In genomic region chr7:113996405-113996804, GRCh38 we compare ENCODE assay signal across 19 cellular contexts.
DNase-seq lines count a peak whose midpoint lies in the region; ATAC-seq, FAIRE-seq and TF ChIP-seq lines count a peak whose summit lies in the region.
"Had no signal": no experiment of that assay in that cellular context is flagged by ENCODE, and none has a peak within 500 bp of the region (broad histone marks: within the 10 kb centered on the region; RNA-seq: fewer than 3 reads in every experiment).

No MANE protein-coding gene starts in this region.

- H3K27me3 ChIP-seq in prostate gland (replicated peaks; ENCODE audit: insufficient read depth) = no peaks in the 10 kb centered on the region

- no peak overlapping the region for H3K4me3 Mint-ChIP-seq in MCF 10A (ENCODE audit: unreplicated experiment)

- H3K9ac ChIP-seq in kidney (ENCODE audit: low read length in 2 of 2) = no peak overlapping the region
- H3K9ac ChIP-seq: SK-N-SH had no signal

- no peaks in the 10 kb centered on the region for H3K36me3 Mint-ChIP-seq in MCF 10A (ENCODE audit: insufficient read depth, unreplicated experiment)

- H3K4me3 ChIP-seq in kidney (ENCODE audit: low read length in 2 of 2) (no peak overlapping the region), prostate gland (no peak overlapping the region)
- H3K4me3 ChIP-seq: K562, PC-9 had no signal

- no TSS peak for BruUV-seq in MCF 10A (replicated peaks; lab: Mats Ljungman, UMichigan)

- POLR2A ChIA-PET in MCF 10A (lab: Yijun Ruan, JAX) = no interaction called here

- 87% methylated on average over 4 of the region's 4 CpGs for WGBS in prostate gland

- CTCF ChIA-PET in MCF 10A (lab: Yijun Ruan, JAX) = no interaction called here

- H3K36me3 ChIP-seq in kidney (ENCODE audit: control insufficient read depth in 1 of 2, insufficient read depth in 2 of 2, low read length in 2 of 2) (no peaks in the 10 kb centered on the region), prostate gland (no peaks in the 10 kb centered on the region)

- H3K4me1 ChIP-seq in kidney (ENCODE audit: control insufficient read depth in 1 of 2, insufficient read depth in 1 of 2, low read depth in 1 of 2, low read length in 2 of 2) (no peaks in the 10 kb centered on the region), prostate gland (replicated peaks) (no peaks in the 10 kb centered on the region)

- H3K27ac ChIP-seq in kidney (ENCODE audit: low read depth in 2 of 2, low read length in 2 of 2) (no peak overlapping the region), prostate gland (no peak overlapping the region)
- H3K27ac ChIP-seq: PC-9 had no signal

- DNase-seq in M059J (ENCODE audit: low read depth) = peak; percentile 10
- no peak for DNase-seq in kidney
- no peak for DNase-seq in MCF 10A (ENCODE audit: unreplicated experiment)
- DNase-seq in prostate gland (ENCODE audit: low spot score) = no peak
- DNase-seq in pons (ENCODE audit: low spot score) = no peak
- DNase-seq: 8988T, C1 segment of cervical spinal cord, NCI-H1092 treated with DMSO at 0.1 percent for 48 hours, NCI-H1694, NCI-H774, PC-9, SK-N-SH had no signal

- H3K27ac Mint-ChIP-seq in MCF 10A (ENCODE audit: low read depth, unreplicated experiment) = no peak overlapping the region

- H3K4me1 Mint-ChIP-seq in MCF 10A (ENCODE audit: insufficient read depth, unreplicated experiment) = no peaks in the 10 kb centered on the region

- intact Hi-C loops in kidney (cut with DNase I) (no loop called here), MCF 10A (cut with micrococcal nuclease) (no loop called here), prostate gland (cut with DNase I) (no loop called here)

- H3K9me3 Mint-ChIP-seq in MCF 10A (ENCODE audit: unreplicated experiment) = peaks cover 11% of the 10 kb centered on the region

- peaks cover 26% of the 10 kb centered on the region for H3K27me3 Mint-ChIP-seq in MCF 10A (ENCODE audit: insufficient read depth, unreplicated experiment)

- no peak for TF ChIP-seq CTCF in kidney (IDR thresholded peaks at IDR 0.05; ENCODE audit: borderline replicate concordance, extremely low read depth, insufficient read depth)
- no peak for TF ChIP-seq CTCF in MCF 10A (IDR thresholded peaks at IDR 0.05; ENCODE audit: unreplicated experiment)
- no peak for TF ChIP-seq CTCF in prostate gland (IDR thresholded peaks at IDR 0.05)

- no peak for TF ChIP-seq POLR2A in prostate gland (IDR thresholded peaks at IDR 0.05)

- peak; percentile 90 for FAIRE-seq in A204.1 (lab: Jason Lieb, UNC)
- FAIRE-seq in colon (lab: Jason Lieb, UNC) = peak; percentile 99
- peak; percentile 99 for FAIRE-seq in kidney (lab: Jason Lieb, UNC)
- FAIRE-seq: GM12891, K562 had no signal

- H3K9me3 ChIP-seq in kidney (ENCODE audit: control insufficient read depth in 1 of 2, low read length in 2 of 2) = no peaks in the 10 kb centered on the region
- H3K9me3 ChIP-seq in prostate gland = no peaks in the 10 kb centered on the region
- H3K9me3 ChIP-seq: SK-N-SH had no signal

- ATAC-seq in HG03378 (IDR thresholded peaks at IDR 0.05; ENCODE audit: unreplicated experiment) = no peak
- ATAC-seq: HCT116, K562, Right ventricle myocardium inferior had no signal
